19 cellular contexts compared by ENCODE assay signal in genomic region chr2:44326548-44327269, GRCh38. TPM values are rescaled to one million over a fixed set of nuclear protein-coding genes. Genes with fewer than 3 reads are reported as not detected.
"Had no signal": no experiment of that assay in that cellular context is flagged by ENCODE, and none has a peak within 500 bp of the region (broad histone marks: within the 10 kb centered on the region; RNA-seq: fewer than 3 reads in every experiment).

No MANE protein-coding gene starts in this region.

- DNase-seq: activated CD4-positive, CD25-positive, alpha-beta regulatory T cell treated with anti-CD3 and anti-CD28 coated beads, Interleukin-2, amount 50 U/mL, for 72 hours; activated gamma-delta T cell treated with Interleukin-2 at 50 U/mL for 16 hours; amniotic stem cell; central memory CD4-positive, alpha-beta T cell; dorsolateral prefrontal cortex; foreskin keratinocyte; lower lobe of right lung; nucleus accumbens; posterior cingulate gyrus; SJCRH30; small intestine; stimulated activated CD4-positive, alpha-beta T cell treated with anti-CD3 and anti-CD28 coated beads, Interleukin-15, amount 100 ng/mL, for 24 hours; stimulated activated CD4-positive, alpha-beta T cell treated with anti-CD3 and anti-CD28 coated beads, Interleukin-2, amount 100 ng/mL, for 48 hours; upper lobe of left lung had no signal

- H3K4me1 ChIP-seq: foreskin keratinocyte, lower lobe of right lung, SJCRH30, upper lobe of left lung had no signal

- H3K9me3 ChIP-seq: lower lobe of right lung, SJCRH30, upper lobe of left lung had no signal

- H3K27ac ChIP-seq: epithelial cell of prostate, foreskin keratinocyte, lower lobe of right lung, SJCRH30, upper lobe of left lung had no signal

- ATAC-seq: foreskin keratinocyte; lower lobe of right lung; natural killer cell treated with Interleukin-12 subunit alpha and Interleukin-12 subunit beta and Interleukin-15 and Interleukin-18, amount 100 ng/mL, for 72 hours had no signal

- H3K4me3 ChIP-seq: dorsolateral prefrontal cortex, lower lobe of right lung, SJCRH30, upper lobe of left lung had no signal

- H3K27me3 ChIP-seq: dorsolateral prefrontal cortex, foreskin keratinocyte, SJCRH30, upper lobe of left lung had no signal

RNA-seq across cellular contexts. Expression of gene SLC3A1, which starts 51.4 kb away (rescaled TPM):
- total RNA-seq: activated CD8-positive, alpha-beta memory T cell treated with anti-CD3 and anti-CD28 coated beads for 36 hours; activated T-helper 1 cell treated with anti-CD3 and anti-CD28 coated beads, Interleukin-12 subunit alpha, Interleukin-12 subunit beta, Interleukin-2, Interleukin-4 antibody, amounts not matched to agents 30 ng/mL and 10 ng/mL and 1 ng/mL, durations not matched to agents 14 hours and 24 hours and 36 hours; fibroblast of lung; foreskin keratinocyte; lower lobe of right lung; SJCRH30 had no signal
